ENCODE assay signal across 32 cellular contexts in genomic region chr16:89178453-89179147, GRCh38. TPM values are rescaled to one million over a fixed set of nuclear protein-coding genes. Genes with fewer than 3 reads are reported as not detected.
"Had no signal": no experiment of that assay in that cellular context is flagged by ENCODE, and none has a peak within 500 bp of the region (broad histone marks: within the 10 kb centered on the region; RNA-seq: fewer than 3 reads in every experiment).

No MANE protein-coding gene starts in this region.

- H3K4me3 ChIP-seq: coronary artery, gastroesophageal sphincter, heart left ventricle, hepatocyte, neural progenitor cell, prostate gland, thoracic aorta, tibial nerve, upper lobe of left lung had no signal

- H3K9me3 Mint-ChIP-seq: central memory CD8-positive, alpha-beta T cell; naive B cell; nephron; neural progenitor cell; stimulated activated naive B cell treated with anti-CD40 and anti-IgM and Interleukin-4, amounts not matched to agents 10 μg/mL and 1 μg/mL and 100 μg/mL, for 72 hours; stimulated activated naive CD8-positive, alpha-beta T cell treated with anti-CD3 and anti-CD28 coated beads, Interleukin-15, Interleukin-2, amounts not matched to agents 100 ng/mL and 50 ng/mL, for 24 hours had no signal

- H3K4me1 Mint-ChIP-seq: central memory CD8-positive, alpha-beta T cell; naive B cell; neural progenitor cell; stimulated activated naive B cell treated with anti-CD40 and anti-IgM and Interleukin-4, amounts not matched to agents 10 μg/mL and 1 μg/mL and 100 μg/mL, for 72 hours had no signal

- FAIRE-seq: endometrium, kidney, small intestine, urothelium cell line had no signal

- H3K36me3 ChIP-seq: gastroesophageal sphincter, heart left ventricle, neural progenitor cell, prostate gland, thoracic aorta, upper lobe of left lung had no signal

- H3K9me3 ChIP-seq: gastroesophageal sphincter, heart left ventricle, prostate gland, thoracic aorta, tibial nerve, upper lobe of left lung had no signal

- H3K27me3 Mint-ChIP-seq: stimulated activated naive CD8-positive, alpha-beta T cell treated with anti-CD3 and anti-CD28 coated beads, Interleukin-15, Interleukin-2, amounts not matched to agents 100 ng/mL and 50 ng/mL, for 24 hours had no signal

- H3K9ac ChIP-seq: neural progenitor cell had no signal

- H3K4me2 ChIP-seq: hepatocyte, neural progenitor cell had no signal

- DNase-seq: dermis blood vessel endothelial cell; effector memory CD4-positive, alpha-beta T cell; foreskin fibroblast; heart left ventricle; kidney; mesendoderm; naive B cell; nucleus accumbens; small intestine; stimulated activated CD4-positive, alpha-beta T cell treated with anti-CD3 and anti-CD28 coated beads, Interleukin-15, amount 100 ng/mL, for 24 hours; stimulated activated CD4-positive, alpha-beta T cell treated with anti-CD3 and anti-CD28 coated beads, Interleukin-2, amount 100 ng/mL, for 48 hours; stimulated activated naive B cell treated with anti-CD40 and anti-IgM and Interleukin-4, amounts not matched to agents 10 μg/mL and 1 μg/mL and 100 μg/mL, for 72 hours had no signal

- H3K27me3 ChIP-seq: hepatocyte, neural progenitor cell, upper lobe of left lung had no signal

- H2AFZ ChIP-seq: hepatocyte, neural progenitor cell had no signal

- H3K27ac ChIP-seq: coronary artery, epithelial cell of prostate, gastroesophageal sphincter, heart left ventricle, hepatocyte, neural progenitor cell, prostate gland, thoracic aorta, tibial nerve, upper lobe of left lung had no signal

- H3K4me1 ChIP-seq: gastroesophageal sphincter, heart left ventricle, prostate gland, upper lobe of left lung had no signal

- H3K36me3 Mint-ChIP-seq: naive B cell; neural progenitor cell; stimulated activated naive B cell treated with anti-CD40 and anti-IgM and Interleukin-4, amounts not matched to agents 10 μg/mL and 1 μg/mL and 100 μg/mL, for 72 hours had no signal

- H3K4me3 Mint-ChIP-seq: central memory CD8-positive, alpha-beta T cell; naive B cell; nephron; neural progenitor cell; stimulated activated naive B cell treated with anti-CD40 and anti-IgM and Interleukin-4, amounts not matched to agents 10 μg/mL and 1 μg/mL and 100 μg/mL, for 72 hours; stimulated activated naive CD8-positive, alpha-beta T cell treated with anti-CD3 and anti-CD28 coated beads, Interleukin-15, Interleukin-2, amounts not matched to agents 100 ng/mL and 50 ng/mL, for 24 hours had no signal

- ATAC-seq: gastroesophageal sphincter; heart left ventricle; left lobe of liver; right cardiac atrium; stimulated activated naive B cell treated with anti-CD40 and anti-IgM and Interleukin-4, amounts not matched to agents 10 μg/mL and 1 μg/mL and 100 μg/mL, for 72 hours had no signal

- H3K79me2 ChIP-seq: hepatocyte had no signal

- H3K27ac Mint-ChIP-seq: naive B cell; nephron; neural progenitor cell; stimulated activated naive B cell treated with anti-CD40 and anti-IgM and Interleukin-4, amounts not matched to agents 10 μg/mL and 1 μg/mL and 100 μg/mL, for 72 hours; stimulated activated naive CD8-positive, alpha-beta T cell treated with anti-CD3 and anti-CD28 coated beads, Interleukin-15, Interleukin-2, amounts not matched to agents 100 ng/mL and 50 ng/mL, for 24 hours had no signal

RNA-seq across cellular contexts. Expression of gene CDH15, which starts 7.1 kb away (rescaled TPM):
- total RNA-seq: dermis blood vessel endothelial cell, esophagus mucosa, lower leg skin had no signal

RNA-seq across cellular contexts. Expression of gene SLC22A31, which starts 21.7 kb away (rescaled TPM):
- total RNA-seq: dermis blood vessel endothelial cell, esophagus mucosa, gastroesophageal sphincter, heart left ventricle, lung microvascular endothelial cell, osteocyte had no signal
